8 cellular contexts compared by ENCODE assay signal in the genomic region with DNA sequence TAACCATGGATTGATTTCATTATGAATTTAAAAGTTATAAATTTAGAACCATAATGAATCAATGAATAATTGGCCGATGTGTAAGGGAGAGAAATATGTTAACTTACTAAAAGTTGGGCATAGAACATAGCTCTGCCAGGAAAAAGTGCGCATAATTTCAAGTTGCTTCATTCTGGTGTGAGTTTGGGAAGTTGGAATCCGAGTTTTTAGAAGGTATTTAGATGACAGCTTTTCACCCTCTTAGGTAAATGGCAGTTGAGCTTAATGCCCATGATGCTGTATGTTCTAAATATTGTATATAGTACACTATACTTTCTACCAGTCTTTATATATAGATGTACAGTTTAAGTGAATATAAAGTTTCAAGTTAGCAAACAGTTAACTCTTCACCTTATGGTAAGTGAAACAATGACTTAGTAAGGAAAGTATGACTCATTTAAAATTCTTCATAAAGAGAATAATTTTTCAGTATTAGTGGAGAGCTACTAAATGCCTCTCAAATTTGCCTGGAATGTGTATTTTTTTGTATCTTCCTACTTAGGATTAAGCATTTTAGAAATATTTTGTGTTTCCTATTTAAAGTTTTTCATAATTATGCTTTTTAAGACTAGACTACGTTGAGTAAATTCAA. TPM values are rescaled to one million over a fixed set of nuclear protein-coding genes. Genes with fewer than 3 reads are reported as not detected.
DNase-seq lines count a peak whose midpoint lies in the region; ATAC-seq, FAIRE-seq and TF ChIP-seq lines count a peak whose summit lies in the region.

No MANE protein-coding gene starts in this region.

- no peaks in the 10 kb centered on the region for H3K9me3 ChIP-seq in mucosa of rectum (ENCODE audit: control insufficient read depth in 2 of 2, low read length in 2 of 2)

- H3K4me3 ChIP-seq in Jurkat, Clone E6-1 (ENCODE audit: low read length) = peak overlapping the region; percentile 80
- peak overlapping the region; percentile 96 for H3K4me3 ChIP-seq in bronchial epithelial cell (ENCODE audit: low read depth, low read length)
- peak overlapping the region; percentile 90 to 94 for H3K4me3 ChIP-seq in mucosa of rectum (ENCODE audit: low read length in 2 of 2)

- H3K27me3 ChIP-seq in bronchial epithelial cell (ENCODE audit: control insufficient read depth, insufficient read depth, low read length) (no peaks in the 10 kb centered on the region), mucosa of rectum (ENCODE audit: control insufficient read depth in 2 of 2, insufficient read depth in 2 of 2, low read length in 2 of 2) (no peaks in the 10 kb centered on the region)

- peak overlapping the region in 1 of 7 donors; percentile 34 for H3K27ac Mint-ChIP-seq in CD14-positive monocyte

- H3K9me3 Mint-ChIP-seq in CD14-positive monocyte = no peaks in the 10 kb centered on the region

- ATAC-seq in HG03045 (IDR thresholded peaks at IDR 0.05; ENCODE audit: unreplicated experiment) (no peak), GM21515 (IDR thresholded peaks at IDR 0.05; ENCODE audit: unreplicated experiment) (no peak), GM19351 (IDR thresholded peaks at IDR 0.05; ENCODE audit: unreplicated experiment) (no peak)

- peaks cover 37% of the 10 kb centered on the region for H3K4me1 Mint-ChIP-seq in CD14-positive monocyte

- intact Hi-C loops in CD14-positive monocyte (cut with micrococcal nuclease) = loop anchor here (2.0 to 10.0 kb wide), 5 partner anchors 62 to 381 kb away; a partner anchor contains a TSS

- H3K27me3 Mint-ChIP-seq in CD14-positive monocyte (ENCODE audit: low read depth in 3 of 3) = no peaks in the 10 kb centered on the region

- no peak for TF ChIP-seq CTCF in CD14-positive monocyte (IDR thresholded peaks at IDR 0.05)
- no peak for TF ChIP-seq CTCF in bronchial epithelial cell (IDR thresholded peaks at IDR 0.05; ENCODE audit: insufficient read depth, low read length, severe bottlenecking)

- H3K4me1 ChIP-seq in mucosa of rectum (ENCODE audit: control insufficient read depth in 2 of 2, insufficient read depth in 2 of 2, low read length in 2 of 2) = peaks cover 4 to 5% of the 10 kb centered on the region in 2 donors

- no peak for FAIRE-seq in bronchial epithelial cell (lab: Jason Lieb, UNC)

- DNase-seq in CD14-positive monocyte (ENCODE audit: low spot score) (no peak), bronchial epithelial cell (ENCODE audit: low read depth) (peak; percentile 65), OCI-M2 (lab: John Stamatoyannopoulos, UW; ENCODE audit: unreplicated experiment) (no peak)
- no peak for DNase-seq in Jurkat, Clone E6-1 (ENCODE audit: low read depth, low spot score)

- peak overlapping the region; percentile 86 to 96 for H3K4me3 Mint-ChIP-seq in CD14-positive monocyte

- peak overlapping the region; percentile 95 to 97 for H3K9ac ChIP-seq in mucosa of rectum (ENCODE audit: low read depth in 1 of 2, low read length in 2 of 2)

- no peaks in the 10 kb centered on the region for H3K36me3 Mint-ChIP-seq in CD14-positive monocyte

- H3K27ac ChIP-seq in mucosa of rectum (ENCODE audit: low read depth in 2 of 2, low read length in 2 of 2) = no peak overlapping the region

- H3K36me3 ChIP-seq in bronchial epithelial cell (ENCODE audit: control insufficient read depth, insufficient read depth, low read length) (no peaks in the 10 kb centered on the region), mucosa of rectum (ENCODE audit: control insufficient read depth in 2 of 2, insufficient read depth in 2 of 2, low read length in 2 of 2) (no peaks in the 10 kb centered on the region)

RNA-seq across cellular contexts. Expression of a gene that starts 1.6 kb away (rescaled TPM):
- polyA plus RNA-seq in CD14-positive monocyte = 10 to 100 TPM; 45.1 to 47.7 TPM
- polyA plus RNA-seq in Jurkat, Clone E6-1 (2012; ENCODE audit: insufficient read depth, insufficient read length) = 40.3 TPM
- 30.3 and 31.1 TPM in 2 replicates for total RNA-seq in bronchial epithelial cell
